Comparison of ENCODE assay signal across 8 cellular contexts in genomic region chr9:22119537-22120167, GRCh38.
DNase-seq lines count a peak whose midpoint lies in the region; ATAC-seq and TF ChIP-seq lines count a peak whose summit lies in the region.

No MANE protein-coding gene starts in this region.

- peak; percentile 87 for TF ChIP-seq RAD21 in HCT116 (IDR thresholded peaks at IDR 0.05; ENCODE audit: low read depth)

- H3K36me3 Mint-ChIP-seq in stimulated activated memory B cell treated with anti-CD40 and anti-IgM and Interleukin-4, amounts not matched to agents 10 μg/mL and 1 μg/mL and 100 μg/mL, for 72 hours = peaks cover 6% of the 10 kb centered on the region

- H3K27me3 ChIP-seq in HCT116 (ENCODE audit: insufficient read depth, low read length) = no peaks in the 10 kb centered on the region
- no peaks in the 10 kb centered on the region for H3K27me3 ChIP-seq in PC-3 (ENCODE audit: low read length)

- peaks cover 2 to 10% of the 10 kb centered on the region in 2 experiments; a peak in 1 of 4 replicates for H3K4me1 ChIP-seq in HCT116 (ENCODE audit: control insufficient read depth in 1 of 2, insufficient read depth in 2 of 2, low read length in 2 of 2)
- peaks cover 47% of the 10 kb centered on the region for H3K4me1 ChIP-seq in PC-3 (ENCODE audit: insufficient read depth, low read length)

- CTCF ChIA-PET in HCT116 (lab: Charles Lee) (interaction anchor here (0.6 to 2.6 kb wide), 24 partner anchors 10 to 349 kb away, joined by 3 to 22 read pairs (median 3); partner anchors contain the start of genes CDKN2B and CDKN2B-AS1), PC-3 (lab: Charles Lee) (interaction anchor here (1.2 kb wide), 1 partner anchor 306 kb away, joined by 3 read pairs; no protein-coding TSS in a partner anchor)

- BruUV-seq in HCT116 (replicated peaks; lab: Mats Ljungman, UMichigan) = no TSS peak
- no TSS peak for BruUV-seq in PC-3 (replicated peaks; lab: Mats Ljungman, UMichigan)

- H3K27me3 Mint-ChIP-seq in stimulated activated memory B cell treated with anti-CD40 and anti-IgM and Interleukin-4, amounts not matched to agents 10 μg/mL and 1 μg/mL and 100 μg/mL, for 72 hours = no peaks in the 10 kb centered on the region

- no peaks in the 10 kb centered on the region for H4K20me1 ChIP-seq in HCT116 (ENCODE audit: insufficient read depth)
- H4K20me1 ChIP-seq in PC-3 (ENCODE audit: low read length) = no peaks in the 10 kb centered on the region

- H3K4me2 ChIP-seq in HCT116 (ENCODE audit: low read length) (no peak overlapping the region), PC-3 (ENCODE audit: low read length) (no peak overlapping the region)

- H3K79me2 ChIP-seq in HCT116 (ENCODE audit: insufficient read depth, low read length) (no peaks in the 10 kb centered on the region), PC-3 (ENCODE audit: low read length) (no peaks in the 10 kb centered on the region)

- ATAC-seq in HCT116 (peak; percentile 87), PC-3 (no peak)
- peak; percentile 58 for ATAC-seq in stimulated activated memory B cell treated with anti-CD40 and anti-IgM and Interleukin-4, amounts not matched to agents 10 μg/mL and 1 μg/mL and 100 μg/mL, for 72 hours

- H3K27ac ChIP-seq in HCT116 (ENCODE audit: low read depth, low read length) (no peak overlapping the region), PC-3 (ENCODE audit: low read length) (peak overlapping the region; percentile 95; the same call in 1 of the 2 replicates)

- H3K27ac Mint-ChIP-seq in stimulated activated memory B cell treated with anti-CD40 and anti-IgM and Interleukin-4, amounts not matched to agents 10 μg/mL and 1 μg/mL and 100 μg/mL, for 72 hours = no peak overlapping the region

- H3K4me1 Mint-ChIP-seq in stimulated activated memory B cell treated with anti-CD40 and anti-IgM and Interleukin-4, amounts not matched to agents 10 μg/mL and 1 μg/mL and 100 μg/mL, for 72 hours = no peaks in the 10 kb centered on the region

- TF ChIP-seq CTCF in HCT116 (IDR thresholded peaks at IDR 0.05 in 2 of 3, conservative IDR thresholded peaks at IDR 0.05 in 1 of 3; ENCODE audit: borderline replicate concordance in 1 of 3, insufficient read depth in 1 of 3, low read depth in 2 of 3, low read length in 2 of 3) (peak; percentile 61 to 68 (median 65)), PC-3 (conservative IDR thresholded peaks at IDR 0.05; ENCODE audit: low read depth, low read length) (peak; percentile 64), fibroblast of pulmonary artery (IDR thresholded peaks at IDR 0.05; ENCODE audit: low read length, missing control alignments) (peak; percentile 77)

- H3K36me3 ChIP-seq in HCT116 (ENCODE audit: control insufficient read depth in 1 of 2, insufficient read depth in 2 of 2, low read length in 2 of 2) (no peaks in the 10 kb centered on the region), PC-3 (ENCODE audit: low read depth, low read length) (no peaks in the 10 kb centered on the region)

- intact Hi-C loops in HCT116 (cut with micrococcal nuclease) = loop anchor here (2.0 to 5.0 kb wide), 4 partner anchors 17 to 305 kb away; partner anchors contain the start of gene CDKN2B
- intact Hi-C loops in PC-3 (cut with micrococcal nuclease) = loop anchor here (5.0 kb wide), 1 partner anchor 112 kb away; the partner anchor contains the start of gene CDKN2B

- peaks cover 6% of the 10 kb centered on the region for H3K9me3 Mint-ChIP-seq in stimulated activated memory B cell treated with anti-CD40 and anti-IgM and Interleukin-4, amounts not matched to agents 10 μg/mL and 1 μg/mL and 100 μg/mL, for 72 hours

- RAD21 ChIA-PET in HCT116 (lab: Charles Lee; ENCODE audit: low non-redundant PET in 1 of 2, low total read pairs in 2 of 2, uncharacterized antibody in 2 of 2, unreplicated experiment in 2 of 2) = interaction anchor here (0.6 to 1.4 kb wide), 3 partner anchors 35 to 111 kb away, joined by 3 to 6 read pairs (median 3); partner anchors contain the start of gene CDKN2B (in 2 of the 2)

- POLR2A ChIA-PET in HCT116 (lab: Charles Lee) (interaction anchor here (1.0 to 1.7 kb wide), 2 partner anchors 22 to 111 kb away, joined by 3 to 8 read pairs; partner anchors contain the start of gene CDKN2B), PC-3 (lab: Charles Lee; ENCODE audit: unreplicated experiment) (interaction anchor here (0.6 kb wide), 1 partner anchor 15 kb away, joined by 4 read pairs; no protein-coding TSS in a partner anchor)

- H3K4me3 Mint-ChIP-seq in stimulated activated memory B cell treated with anti-CD40 and anti-IgM and Interleukin-4, amounts not matched to agents 10 μg/mL and 1 μg/mL and 100 μg/mL, for 72 hours = no peak overlapping the region

- H2AFZ ChIP-seq in HCT116 (ENCODE audit: low read depth, low read length, poor library complexity, severe bottlenecking) = no peak overlapping the region
- no peak overlapping the region for H2AFZ ChIP-seq in PC-3 (ENCODE audit: low read length)

- H3K9me3 ChIP-seq in HCT116 (ENCODE audit: control insufficient read depth in 1 of 2, insufficient read depth in 1 of 2, low read depth in 1 of 2, low read length in 2 of 2) = no peaks in the 10 kb centered on the region
- H3K9me3 ChIP-seq in PC-3 (ENCODE audit: low read length) = no peaks in the 10 kb centered on the region

- H3K9ac ChIP-seq in HCT116 (ENCODE audit: low read length) (no peak overlapping the region), PC-3 (ENCODE audit: low read length) (no peak overlapping the region)

- no peak overlapping the region for H3K4me3 ChIP-seq in HCT116 (replicated peaks in 1 of 2; ENCODE audit: low read depth in 1 of 2, low read length in 2 of 2)
- H3K4me3 ChIP-seq in PC-3 (ENCODE audit: low read length) = no peak overlapping the region
- no peak overlapping the region for H3K4me3 ChIP-seq in fibroblast of pulmonary artery (replicated peaks; ENCODE audit: low read depth, low read length)

- H3F3A ChIP-seq in PC-3 (ENCODE audit: low read length, unreplicated experiment) = peaks cover 4% of the 10 kb centered on the region

- no peak for TF ChIP-seq POLR2A in HCT116 (IDR thresholded peaks at IDR 0.05; ENCODE audit: borderline replicate concordance, extremely low read depth, insufficient read depth, insufficient read length)

- DNase-seq in NCI-H748 (lab: John Stamatoyannopoulos, UW; ENCODE audit: unreplicated experiment) = peak; percentile 32
- no peak for DNase-seq in NCI-H748 treated with DMSO at 0.1 percent for 48 hours (lab: John Stamatoyannopoulos, UW)
- DNase-seq in HCT116 (ENCODE audit: low read depth, low spot score) = no peak
- peak; percentile 61 for DNase-seq in PC-3
- DNase-seq in fibroblast of pulmonary artery (ENCODE audit: low read depth) = peak; percentile 72
- DNase-seq in DMS79 (lab: John Stamatoyannopoulos, UW) = no peak
- no peak for DNase-seq in ureter (ENCODE audit: low spot score)

- H3K9me2 ChIP-seq in HCT116 (ENCODE audit: insufficient read depth) (no peaks in the 10 kb centered on the region), PC-3 (replicated peaks; ENCODE audit: low read length) (no peaks in the 10 kb centered on the region)

TF ChIP-seq in HCT116, 20 proteins besides CTCF, POLR2A, EP300 and RAD21:
- peak; percentile 47; the same call in 1 of the 2 replicates for TF ChIP-seq CBX3 (IDR thresholded peaks at IDR 0.05; ENCODE audit: low read depth)
- TF ChIP-seq TCF7L2 (IDR thresholded peaks at IDR 0.05; ENCODE audit: borderline replicate concordance, extremely low read depth, insufficient read depth, insufficient read length) = no peak

Comparison
In these comparisons a context has a peak if more than half of its experiments do, and no peak if none do; other contexts are left out.
1. DNase-seq: peak in NCI-H748 (single experiment), PC-3 (single experiment) and fibroblast of pulmonary artery (single experiment); none in NCI-H748 treated with DMSO at 0.1 percent for 48 hours (single experiment), HCT116 (single experiment), DMS79 (single experiment) and ureter (single experiment).
2. Peak in every context shown above with its lines, with median percentiles within 50 percentile points of each other: CTCF ChIP-seq.